In genomic region chr18:53971331-53971730, GRCh38 we compare ENCODE assay signal across 17 cellular contexts.
"Had no signal": no experiment of that assay in that cellular context is flagged by ENCODE, and none has a peak within 500 bp of the region (broad histone marks: within the 10 kb centered on the region; RNA-seq: fewer than 3 reads in every experiment).

No MANE protein-coding gene starts in this region.

- DNase-seq: activated CD4-positive, alpha-beta T cell treated with anti-CD3 and anti-CD28 coated beads, Interleukin-2, amount 50 U/mL, for 48 hours; activated naive CD4-positive, alpha-beta T cell treated with anti-CD3 and anti-CD28 coated beads for 36 hours; activated naive CD8-positive, alpha-beta T cell treated with anti-CD3 and anti-CD28 coated beads, Interleukin-2, amount 50 U/mL, for 24 hours; activated T-cell treated with anti-CD3 and anti-CD28 coated beads, Interleukin-2, amount 50 U/mL, for 1 hour; aorta; effector CD4-positive, alpha-beta T cell; heart right ventricle; left colon; midbrain; right lobe of liver; stomach; testis; upper lobe of left lung; WERI-Rb-1 had no signal

- H3K27me3 ChIP-seq: heart right ventricle, right lobe of liver, stomach, testis, upper lobe of left lung had no signal

- H3K9me3 ChIP-seq: prostate gland, right lobe of liver, testis, upper lobe of left lung had no signal

- H3K4me3 ChIP-seq: coronary artery, heart right ventricle, lung, prostate gland, right lobe of liver, stomach, testis, upper lobe of left lung had no signal

- ATAC-seq: activated naive CD8-positive, alpha-beta T cell treated with anti-CD3 and anti-CD28 coated beads, Interleukin-2, amount 50 U/mL, for 24 hours; heart right ventricle; left colon; right lobe of liver had no signal

- H3K36me3 ChIP-seq: heart right ventricle, prostate gland, right lobe of liver, stomach, upper lobe of left lung, WERI-Rb-1 had no signal

- H3K4me1 ChIP-seq: heart right ventricle, prostate gland, right lobe of liver, stomach, testis, upper lobe of left lung had no signal

- H3K27ac ChIP-seq: coronary artery, heart right ventricle, prostate gland, right lobe of liver, stomach, testis, upper lobe of left lung, WERI-Rb-1 had no signal
